Comparison of ENCODE assay signal across 8 cellular contexts in genomic region chr12:69879007-69879960, GRCh38. TPM values are rescaled to one million over a fixed set of nuclear protein-coding genes. Genes with fewer than 3 reads are reported as not detected.
A peak's percentile ranks its signal among the peaks of the same experiment; 100 is the strongest.
DNase-seq lines count a peak whose midpoint lies in the region; FAIRE-seq and TF ChIP-seq lines count a peak whose summit lies in the region.

No MANE protein-coding gene starts in this region.

- FAIRE-seq in H54 (lab: Jason Lieb, UNC) (peak; percentile 84), urothelium cell line (lab: Jason Lieb, UNC) (no peak)

- TF ChIP-seq CTCF in RWPE1 (conservative IDR thresholded peaks at IDR 0.05; ENCODE audit: low read depth) = peak; percentile 86

- DNase-seq in GDM1 (lab: John Stamatoyannopoulos, UW) (peak; percentile 55), H54 (ENCODE audit: insufficient read length, low spot score) (peak; percentile 49), LoVo (ENCODE audit: low spot score) (peak; percentile 89), RWPE1 (ENCODE audit: low spot score) (peak; percentile 82), glomerular visceral epithelial cell (ENCODE audit: extremely low spot score) (peak; percentile 71), posterior vena cava (ENCODE audit: low spot score) (peak; percentile 89), urothelium cell line (ENCODE audit: low spot score) (peak; percentile 56)
- peak; percentile 81 for DNase-seq in activated effector memory CD4-positive, alpha-beta T cell treated with anti-CD3 and anti-CD28 coated beads, Interleukin-2, amount 50 U/mL, for 16 hours

- TF ChIP-seq POLR2A in H54 (IDR thresholded peaks at IDR 0.05; ENCODE audit: low read depth, low read length) = no peak

- intact Hi-C loops in posterior vena cava (cut with DNase I) = loop anchor here in 1 of 2 donors (5.0 kb wide), 1 partner anchor 708 kb away; no protein-coding TSS in a partner anchor

- H3K27ac ChIP-seq in RWPE1 = peak overlapping the region; percentile 54

- CTCF ChIA-PET in RWPE1 (lab: Yijun Ruan, JAX) = interaction anchor here (0.5 to 2.5 kb wide), 29 partner anchors 8 to 1643 kb away, joined by 3 to 23 read pairs (median 3); partner anchors contain the start of gene KCNMB4

- POLR2A ChIA-PET in RWPE1 (lab: Yijun Ruan, JAX; ENCODE audit: low non-redundant PET) = no interaction called here

RNA-seq across cellular contexts. Expression of gene MYRFL, which starts 54.3 kb away (rescaled TPM):
- under 1 TPM in 1 of 2 donors, not detected in 1; 0.23 TPM for total RNA-seq in posterior vena cava

Comparison
In these comparisons a context has a peak if more than half of its experiments do, and no peak if none do; other contexts are left out.
1. Peak in every context shown above with its lines: DNase-seq and H3K27ac ChIP-seq.